21 cellular contexts compared by ENCODE assay signal in the genomic region with DNA sequence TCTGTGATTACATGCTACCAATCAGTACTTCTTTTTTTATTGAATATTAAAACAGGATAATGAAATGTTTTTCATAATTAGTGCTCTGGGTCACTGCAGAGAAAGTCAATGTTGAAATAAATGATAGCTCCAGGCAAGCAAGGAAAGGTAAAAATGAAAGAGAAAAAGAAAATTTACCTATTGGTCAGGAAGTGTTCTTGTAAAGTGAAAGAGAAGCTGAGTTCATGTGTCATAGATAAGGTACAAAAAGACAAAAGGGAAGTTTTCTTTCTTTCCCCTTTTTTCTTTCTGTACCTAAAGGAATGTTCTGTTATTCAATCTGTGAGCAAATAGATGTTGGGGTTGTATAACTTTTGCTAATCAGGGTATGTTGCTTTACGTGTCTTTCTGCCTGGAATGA.
DNase-seq lines count a peak whose midpoint lies in the region; ATAC-seq and TF ChIP-seq lines count a peak whose summit lies in the region.
"Had no signal": no experiment of that assay in that cellular context is flagged by ENCODE, and none has a peak within 500 bp of the region (broad histone marks: within the 10 kb centered on the region; RNA-seq: fewer than 3 reads in every experiment).

No MANE protein-coding gene starts in this region.

- H3K4me3 ChIP-seq in DND-41 (ENCODE audit: low read depth in 1 of 2, low read length in 2 of 2) (no peak overlapping the region), Karpas-422 (ENCODE audit: low read length) (no peak overlapping the region), endodermal cell (ENCODE audit: low read length) (no peak overlapping the region)

- H3K27ac ChIP-seq in DND-41 (ENCODE audit: low read length) (no peak overlapping the region), Karpas-422 (ENCODE audit: low read length) (no peak overlapping the region), endodermal cell (ENCODE audit: low read depth, low read length) (no peak overlapping the region)
- H3K27ac ChIP-seq: RWPE1 had no signal

- H3K9me3 ChIP-seq in DND-41 (ENCODE audit: insufficient read depth, low read length, severe bottlenecking) (no peaks in the 10 kb centered on the region), Karpas-422 (ENCODE audit: low read length) (no peaks in the 10 kb centered on the region), endodermal cell (ENCODE audit: control insufficient read depth, low read length) (no peaks in the 10 kb centered on the region)
- H3K9me3 ChIP-seq: Caco-2, SK-N-SH had no signal

- no peaks in the 10 kb centered on the region for H3K9me3 Mint-ChIP-seq in neural crest cell
- no peaks in the 10 kb centered on the region for H3K9me3 Mint-ChIP-seq in endodermal cell

- H3K36me3 Mint-ChIP-seq in neural crest cell (ENCODE audit: low read depth) (peaks cover 2% of the 10 kb centered on the region), endodermal cell (ENCODE audit: low read depth) (no peaks in the 10 kb centered on the region)
- H3K36me3 Mint-ChIP-seq: CD4-positive, CD25-positive, alpha-beta regulatory T cell had no signal

- peak overlapping the region; percentile 53 for H2AFZ ChIP-seq in DND-41 (ENCODE audit: low read depth, low read length)
- H2AFZ ChIP-seq in Karpas-422 (ENCODE audit: low read length) = peak overlapping the region; percentile 45; the same call in 1 of the 2 replicates

- H3K4me3 Mint-ChIP-seq in neural crest cell (no peak overlapping the region), endodermal cell (no peak overlapping the region)
- H3K4me3 Mint-ChIP-seq: CD4-positive, CD25-positive, alpha-beta regulatory T cell had no signal

- no peaks in the 10 kb centered on the region for H3K36me3 ChIP-seq in DND-41 (ENCODE audit: insufficient read depth, low read length)
- no peaks in the 10 kb centered on the region for H3K36me3 ChIP-seq in Karpas-422 (ENCODE audit: insufficient read depth, low read length)
- no peaks in the 10 kb centered on the region for H3K36me3 ChIP-seq in endodermal cell (ENCODE audit: control insufficient read depth, insufficient read depth, low read length)

- no peak overlapping the region for H3K9ac ChIP-seq in DND-41 (ENCODE audit: low read depth, low read length)
- H3K9ac ChIP-seq in Karpas-422 (ENCODE audit: low read length) = no peak overlapping the region
- H3K9ac ChIP-seq in endodermal cell (ENCODE audit: extremely low read depth, low read length, poor library complexity, severe bottlenecking) = no peak overlapping the region
- H3K9ac ChIP-seq: SK-N-SH had no signal

- DNase-seq in DND-41 = no peak
- DNase-seq in Karpas-422 = no peak
- peak; percentile 42 for DNase-seq in OCI-M1 (lab: John Stamatoyannopoulos, UW)
- no peak for DNase-seq in neural crest cell (ENCODE audit: low read depth, low spot score)
- no peak for DNase-seq in AG08395 (ENCODE audit: low spot score)
- DNase-seq in activated CD4-positive, alpha-beta T cell treated with anti-CD3 and anti-CD28 coated beads, Interleukin-2, amount 50 U/mL, for 4 hours = no peak
- no peak for DNase-seq in endodermal cell
- DNase-seq: Caco-2; CD4-positive, CD25-positive, alpha-beta regulatory T cell; DMS 273 treated with DMSO at 0.1 percent for 48 hours; DMS79 treated with DMSO at 0.1 percent for 48 hours; NCI-H1092 treated with DMSO at 0.1 percent for 48 hours; NCI-H146; NCI-H2029; NCI-H226; NCI-H524; SIG-M5; SK-N-SH; T-helper 1 cell had no signal

- H3K79me2 ChIP-seq in DND-41 (ENCODE audit: insufficient read depth, low read length) (no peaks in the 10 kb centered on the region), Karpas-422 (ENCODE audit: low read length) (no peaks in the 10 kb centered on the region)

- no peak for TF ChIP-seq CTCF in DND-41 (IDR thresholded peaks at IDR 0.05; ENCODE audit: borderline replicate concordance, extremely low read depth, low read length, poor library complexity, severe bottlenecking)
- no peak for TF ChIP-seq CTCF in neural crest cell (conservative IDR thresholded peaks at IDR 0.05)
- TF ChIP-seq CTCF in endodermal cell (conservative IDR thresholded peaks at IDR 0.05) = no peak

- peaks cover 9% of the 10 kb centered on the region for H3K4me1 ChIP-seq in DND-41 (ENCODE audit: insufficient read depth, low read length)
- no peaks in the 10 kb centered on the region for H3K4me1 ChIP-seq in Karpas-422 (ENCODE audit: low read length)
- H3K4me1 ChIP-seq in endodermal cell (ENCODE audit: control insufficient read depth, insufficient read depth, low read length) = no peaks in the 10 kb centered on the region
- H3K4me1 ChIP-seq: Caco-2 had no signal

- H3K27me3 ChIP-seq in DND-41 (ENCODE audit: insufficient read depth, low read length, poor library complexity) = no peaks in the 10 kb centered on the region
- H3K27me3 ChIP-seq in Karpas-422 (ENCODE audit: low read length) = no peaks in the 10 kb centered on the region
- H3K27me3 ChIP-seq in endodermal cell (ENCODE audit: control insufficient read depth, insufficient read depth, low read length, poor library complexity, severe bottlenecking) = no peaks in the 10 kb centered on the region

- H3K4me2 ChIP-seq in DND-41 (ENCODE audit: insufficient read depth, low read length) (no peak overlapping the region), Karpas-422 (ENCODE audit: low read depth, low read length, poor library complexity, severe bottlenecking) (no peak overlapping the region)
- H3K4me2 ChIP-seq: SK-N-SH had no signal

- H3K9me2 ChIP-seq in Karpas-422 (replicated peaks; ENCODE audit: insufficient read depth, low read length) = no peaks in the 10 kb centered on the region
- H3K9me2 ChIP-seq: SK-N-SH had no signal

- no peaks in the 10 kb centered on the region for H4K20me1 ChIP-seq in DND-41 (ENCODE audit: insufficient read depth, low read length)
- no peaks in the 10 kb centered on the region for H4K20me1 ChIP-seq in Karpas-422 (ENCODE audit: insufficient read depth, low read depth, low read length)

- WGBS in endodermal cell (ENCODE audit: insufficient coverage in 1 of 2, insufficient read length in 1 of 2), 2 experiments = 60 to 89% methylated on average over 1 of the region's 1 CpG

- H3K4me1 Mint-ChIP-seq in neural crest cell = no peaks in the 10 kb centered on the region
- H3K4me1 Mint-ChIP-seq in endodermal cell = peaks cover 5% of the 10 kb centered on the region
- H3K4me1 Mint-ChIP-seq: CD4-positive, CD25-positive, alpha-beta regulatory T cell had no signal

- TF ChIP-seq POLR2A in GM18505 (IDR thresholded peaks at IDR 0.05; ENCODE audit: borderline replicate concordance, extremely low read depth, insufficient read depth, insufficient read length) = no peak

- ATAC-seq in DND-41 (ENCODE audit: insufficient read depth, low read depth) (no peak), GM18505 (IDR thresholded peaks at IDR 0.05; ENCODE audit: unreplicated experiment) (no peak)

- H3K27me3 Mint-ChIP-seq in neural crest cell (ENCODE audit: low read depth) (no peaks in the 10 kb centered on the region), endodermal cell (ENCODE audit: insufficient read depth) (no peaks in the 10 kb centered on the region)
- H3K27me3 Mint-ChIP-seq: CD4-positive, CD25-positive, alpha-beta regulatory T cell had no signal

- H3K27ac Mint-ChIP-seq in neural crest cell (ENCODE audit: unreplicated experiment) (peak overlapping the region; percentile 21), endodermal cell (no peak overlapping the region)
